In genomic region chr22:36369922-36370781, GRCh38 we compare ENCODE assay signal across 8 cellular contexts. TPM values are rescaled to one million over a fixed set of nuclear protein-coding genes. Genes with fewer than 3 reads are reported as not detected.
A peak's percentile ranks its signal among the peaks of the same experiment; 100 is the strongest.
DNase-seq lines count a peak whose midpoint lies in the region; ATAC-seq, FAIRE-seq and TF ChIP-seq lines count a peak whose summit lies in the region.

No MANE protein-coding gene starts in this region.

- H4K20me1 ChIP-seq in GM23338 (replicated peaks; ENCODE audit: insufficient read depth) = peaks cover 39% of the 10 kb centered on the region; the same call in 1 of the 2 replicates

- intact Hi-C loops in ascending aorta (cut with DNase I) (no loop called here), kidney (cut with DNase I) (no loop called here)

- FAIRE-seq in kidney (lab: Jason Lieb, UNC) = no peak

- peaks cover 31% of the 10 kb centered on the region for H3F3A ChIP-seq in GM23338 (replicated peaks; ENCODE audit: low read depth)

- peaks cover 19% of the 10 kb centered on the region for H3K36me3 Mint-ChIP-seq in GM23338 (ENCODE audit: low read depth)

- H3K36me3 ChIP-seq in GM23338 (ENCODE audit: insufficient read depth) (0 out of 2 replicates have a peak, but pooled peaks cover 5% of the 10 kb centered on the region), ascending aorta (peaks cover 10 to 16% of the 10 kb centered on the region in 2 donors), kidney (ENCODE audit: control insufficient read depth in 1 of 2, insufficient read depth in 2 of 2, low read length in 2 of 2) (peaks cover 0 to 9% of the 10 kb centered on the region in 2 donors)

- H3K4me1 Mint-ChIP-seq in GM23338 = peaks cover 84% of the 10 kb centered on the region

- DNase-seq in GM23338 (ENCODE audit: low spot score) (no peak), NCI-H524 (lab: John Stamatoyannopoulos, UW) (peak; percentile 77 to 87), ascending aorta (ENCODE audit: low spot score in 2 of 2) (no peak), kidney (no peak)
- no peak for DNase-seq in stimulated activated naive CD8-positive, alpha-beta T cell treated with anti-CD3 and anti-CD28 coated beads, Interleukin-15, Interleukin-2, amounts not matched to agents 100 U/mL and 50 U/mL, for 24 hours

- peak overlapping the region; percentile 26 to 68 for H3K9ac ChIP-seq in kidney (ENCODE audit: low read length in 2 of 2)

- H3K4me1 ChIP-seq in GM23338 (ENCODE audit: insufficient read depth) = peaks cover 93% of the 10 kb centered on the region
- peaks cover 74 to 100% of the 10 kb centered on the region in 2 donors for H3K4me1 ChIP-seq in ascending aorta
- peaks cover 78 to 79% of the 10 kb centered on the region in 2 donors for H3K4me1 ChIP-seq in kidney (ENCODE audit: control insufficient read depth in 1 of 2, insufficient read depth in 1 of 2, low read depth in 1 of 2, low read length in 2 of 2)

- peak overlapping the region; percentile 68 for H3K4me2 ChIP-seq in GM23338

- no peaks in the 10 kb centered on the region for H3K9me3 ChIP-seq in ascending aorta
- H3K9me3 ChIP-seq in kidney (ENCODE audit: control insufficient read depth in 1 of 2, low read length in 2 of 2) = no peaks in the 10 kb centered on the region

- TF ChIP-seq CTCF in GM23338 (conservative IDR thresholded peaks at IDR 0.05; ENCODE audit: low read depth in 2 of 2) = no peak
- TF ChIP-seq CTCF in ascending aorta (IDR thresholded peaks at IDR 0.05) = no peak
- TF ChIP-seq CTCF in kidney (IDR thresholded peaks at IDR 0.05; ENCODE audit: borderline replicate concordance, extremely low read depth, insufficient read depth) = no peak

- H3K27ac Mint-ChIP-seq in GM23338 = peak overlapping the region; percentile 95

- ATAC-seq in GM23338 (peak; percentile 10), HG03469 (IDR thresholded peaks at IDR 0.05; ENCODE audit: unreplicated experiment) (no peak), GM21576 (IDR thresholded peaks at IDR 0.05; ENCODE audit: unreplicated experiment) (no peak), HG02588 (IDR thresholded peaks at IDR 0.05; ENCODE audit: unreplicated experiment) (no peak)
- ATAC-seq in stimulated activated naive CD8-positive, alpha-beta T cell treated with anti-CD3 and anti-CD28 coated beads, Interleukin-15, Interleukin-2, amounts not matched to agents 100 U/mL and 50 U/mL, for 24 hours = peak; percentile 26

- no peak overlapping the region for H3K4me3 ChIP-seq in GM23338
- H3K4me3 ChIP-seq in ascending aorta = peak overlapping the region; percentile 30 to 54
- H3K4me3 ChIP-seq in kidney (ENCODE audit: low read length in 2 of 2) = peak overlapping the region in 1 of 2 donors; percentile 40

- no peaks in the 10 kb centered on the region for H3K9me3 Mint-ChIP-seq in GM23338

- no peak overlapping the region for H2AFZ ChIP-seq in GM23338

- peaks cover 95% of the 10 kb centered on the region for H3K79me2 ChIP-seq in GM23338 (replicated peaks; ENCODE audit: insufficient read depth)

- H3K27me3 Mint-ChIP-seq in GM23338 (ENCODE audit: insufficient read depth, low read depth, poor library complexity) = peaks cover 21% of the 10 kb centered on the region

- H3K27me3 ChIP-seq in GM23338 (ENCODE audit: insufficient read depth) (no peaks in the 10 kb centered on the region), ascending aorta (no peaks in the 10 kb centered on the region)

- H3K9me2 ChIP-seq in GM23338 (ENCODE audit: insufficient read depth) = no peaks in the 10 kb centered on the region

- H3K27ac ChIP-seq in GM23338 (ENCODE audit: low read depth) (peak overlapping the region; percentile 98), ascending aorta (peak overlapping the region; percentile 92 to 99), kidney (ENCODE audit: low read depth in 2 of 2, low read length in 2 of 2) (peak overlapping the region; percentile 88 to 89)

- H3K4me3 Mint-ChIP-seq in GM23338 = peak overlapping the region; percentile 33; the same call in 1 of the 3 replicates

TF ChIP-seq in GM23338, 12 proteins besides CTCF, POLR2A, EP300 and RAD21 (continues in another document):
- TF ChIP-seq ZNF114 (CRISPR knock-in tag; IDR thresholded peaks at IDR 0.05) (no peak), REST (IDR thresholded peaks at IDR 0.05; ENCODE audit: unreplicated experiment) (no peak), ZNF462 (CRISPR knock-in tag; IDR thresholded peaks at IDR 0.05) (no peak), NANOG (IDR thresholded peaks at IDR 0.05; ENCODE audit: borderline replicate concordance) (no peak)

RNA-seq across cellular contexts. Expression of gene MYH9, which starts 17.6 kb away (rescaled TPM):
- 204 and 233 TPM in 2 replicates for total RNA-seq in GM23338 (2014; rRNA removed; shearing (Covaris generic))
- 55.4 and 58.4 TPM in 2 replicates for polyA plus RNA-seq in GM23338 (2016; fragmentation: Nextera tagmentation; extraction: Ambion mirVana)
- 1,114 TPM for total RNA-seq in ascending aorta
- 655 TPM for total RNA-seq in kidney
- 85.2 TPM for polyA plus RNA-seq in kidney (ENCODE audit: insufficient read depth, low read depth, low replicate concordance)

Comparison
In these comparisons a context has a peak if more than half of its experiments do, and no peak if none do; other contexts are left out.
1. ATAC-seq: peak in GM23338 (single experiment) and stimulated activated naive CD8-positive, alpha-beta T cell treated with anti-CD3 and anti-CD28 coated beads, Interleukin-15, Interleukin-2, amounts not matched to agents 100 U/mL and 50 U/mL, for 24 hours (single experiment); none in HG03469 (single experiment), GM21576 (single experiment) and HG02588 (single experiment).
2. DNase-seq: peak in NCI-H524 (2 of 2); none in GM23338 (single experiment), ascending aorta (0 of 2), kidney (single experiment) and stimulated activated naive CD8-positive, alpha-beta T cell treated with anti-CD3 and anti-CD28 coated beads, Interleukin-15, Interleukin-2, amounts not matched to agents 100 U/mL and 50 U/mL, for 24 hours (single experiment).
3. Peak in every context shown above with its lines, with median percentiles within 50 percentile points of each other: H3K27ac ChIP-seq.